23 cellular contexts compared by ENCODE assay signal in genomic region chr2:85736456-85737355, GRCh38. TPM values are rescaled to one million over a fixed set of nuclear protein-coding genes. Genes with fewer than 3 reads are reported as not detected.
DNase-seq lines count a peak whose midpoint lies in the region; ATAC-seq and TF ChIP-seq lines count a peak whose summit lies in the region.
"Had no signal": no experiment of that assay in that cellular context is flagged by ENCODE, and none has a peak within 500 bp of the region (broad histone marks: within the 10 kb centered on the region; RNA-seq: fewer than 3 reads in every experiment).

No MANE protein-coding gene starts in this region.

- H3K4me2 ChIP-seq in fibroblast of lung (ENCODE audit: extremely low read depth, insufficient read depth, low read length): no peak overlapping the region

- H3K27ac ChIP-seq in RWPE1 (peak overlapping the region; percentile 40), fibroblast of lung (ENCODE audit: insufficient read depth, low read length) (peak overlapping the region; percentile 66), gastrocnemius medialis (peak overlapping the region; percentile 94 to 98 (median 97))
- H3K27ac ChIP-seq in CD8-positive, alpha-beta T cell (ENCODE audit: low read depth, low read length): no peak overlapping the region
- H3K27ac ChIP-seq: foreskin keratinocyte had no signal

- TF ChIP-seq CTCF in AG10803 (conservative IDR thresholded peaks at IDR 0.05; ENCODE audit: low read length) (no peak), RWPE1 (conservative IDR thresholded peaks at IDR 0.05; ENCODE audit: low read depth) (no peak), fibroblast of lung (conservative IDR thresholded peaks at IDR 0.05 in 1 of 2, IDR thresholded peaks at IDR 0.05 in 1 of 2; ENCODE audit: low read depth in 1 of 2, low read length in 2 of 2) (no peak), gastrocnemius medialis (IDR thresholded peaks at IDR 0.05 in 4 of 5, conservative IDR thresholded peaks at IDR 0.05 in 1 of 5) (no peak), lower leg skin (IDR thresholded peaks at IDR 0.05) (no peak)
- no peak for TF ChIP-seq CTCF in CD8-positive, alpha-beta T cell (IDR thresholded peaks at IDR 0.05)

- H3K4me1 Mint-ChIP-seq in CD8-positive, alpha-beta T cell (ENCODE audit: low read depth): no peaks in the 10 kb centered on the region
- H3K4me1 Mint-ChIP-seq: activated naive CD8-positive, alpha-beta T cell treated with anti-CD3 and anti-CD28 coated beads, Interleukin-2, amount 50 U/mL, for 24 hours; activated T-helper 17 cell treated with anti-CD3 and anti-CD28 coated beads, Interleukin-2, amount 50 U/mL, for 72 hours; stimulated activated naive B cell treated with anti-CD40 and anti-IgM and Interleukin-4, amounts not matched to agents 10 μg/mL and 1 μg/mL and 100 μg/mL, for 72 hours had no signal

- no peaks in the 10 kb centered on the region for H3K27me3 ChIP-seq in fibroblast of lung (ENCODE audit: control insufficient read depth, insufficient read depth, low read length)
- H3K27me3 ChIP-seq in gastrocnemius medialis: no peaks in the 10 kb centered on the region
- no peaks in the 10 kb centered on the region for H3K27me3 ChIP-seq in CD8-positive, alpha-beta T cell (ENCODE audit: insufficient read depth, low read length)
- H3K27me3 ChIP-seq: left lung had no signal

- in situ Hi-C loops in gastrocnemius medialis (cut with MboI; ENCODE audit: low sequenced_read_pairs in 4 of 4): no loop called here

- H3K4me3 Mint-ChIP-seq in CD8-positive, alpha-beta T cell: no peak overlapping the region
- H3K4me3 Mint-ChIP-seq: activated naive CD8-positive, alpha-beta T cell treated with anti-CD3 and anti-CD28 coated beads, Interleukin-2, amount 50 U/mL, for 24 hours; activated T-helper 17 cell treated with anti-CD3 and anti-CD28 coated beads, Interleukin-2, amount 50 U/mL, for 72 hours; effector memory CD8-positive, alpha-beta T cell; stimulated activated naive B cell treated with anti-CD40 and anti-IgM and Interleukin-4, amounts not matched to agents 10 μg/mL and 1 μg/mL and 100 μg/mL, for 72 hours had no signal

- H3K79me2 ChIP-seq in fibroblast of lung (ENCODE audit: control insufficient read depth, insufficient read depth, low read length): no peaks in the 10 kb centered on the region
- H3K79me2 ChIP-seq: parathyroid adenoma had no signal

- no peak overlapping the region for H3K4me3 ChIP-seq in AG10803 (ENCODE audit: low read length)
- no peak overlapping the region for H3K4me3 ChIP-seq in fibroblast of lung (replicated peaks in 1 of 4; ENCODE audit: control extremely low read depth in 1 of 4, insufficient read depth in 1 of 4, low read depth in 3 of 4, low read length in 4 of 4)
- H3K4me3 ChIP-seq in gastrocnemius medialis: no peak overlapping the region
- H3K4me3 ChIP-seq in CD8-positive, alpha-beta T cell (ENCODE audit: low read depth, low read length): no peak overlapping the region
- H3K4me3 ChIP-seq in lower leg skin (ENCODE audit: low read depth, poor library complexity, severe bottlenecking): no peak overlapping the region
- H3K4me3 ChIP-seq: left lung had no signal

- 51 to 66% methylated on average over 7 of the region's 7 CpGs for WGBS in lower leg skin, 2 donors

- H3K9ac ChIP-seq in fibroblast of lung (ENCODE audit: insufficient read depth, low read length): no peak overlapping the region
- H3K9ac ChIP-seq: parathyroid adenoma had no signal

- no peaks in the 10 kb centered on the region for H4K20me1 ChIP-seq in fibroblast of lung (ENCODE audit: control insufficient read depth, extremely low read depth, insufficient read depth, low read length)

- no peak overlapping the region for H2AFZ ChIP-seq in fibroblast of lung (ENCODE audit: low read length)
- H2AFZ ChIP-seq: parathyroid adenoma had no signal

- H3K27ac Mint-ChIP-seq in CD8-positive, alpha-beta T cell: no peak overlapping the region
- H3K27ac Mint-ChIP-seq: activated naive CD8-positive, alpha-beta T cell treated with anti-CD3 and anti-CD28 coated beads, Interleukin-2, amount 50 U/mL, for 24 hours; activated T-helper 17 cell treated with anti-CD3 and anti-CD28 coated beads, Interleukin-2, amount 50 U/mL, for 72 hours; effector memory CD8-positive, alpha-beta T cell; stimulated activated naive B cell treated with anti-CD40 and anti-IgM and Interleukin-4, amounts not matched to agents 10 μg/mL and 1 μg/mL and 100 μg/mL, for 72 hours had no signal

- H3K36me3 Mint-ChIP-seq in CD8-positive, alpha-beta T cell: no peaks in the 10 kb centered on the region
- H3K36me3 Mint-ChIP-seq: stimulated activated naive B cell treated with anti-CD40 and anti-IgM and Interleukin-4, amounts not matched to agents 10 μg/mL and 1 μg/mL and 100 μg/mL, for 72 hours had no signal

- CTCF ChIA-PET in RWPE1 (lab: Yijun Ruan, JAX): no interaction called here
- CTCF ChIA-PET in CD8-positive, alpha-beta T cell (lab: Charles Lee): interaction anchor here (1.6 to 2.3 kb wide), 3 partner anchors 8 to 78 kb away, joined by 3 to 6 read pairs (median 5); no protein-coding TSS in a partner anchor

- intact Hi-C loops in gastrocnemius medialis (cut with DNase I; ENCODE audit: low total_unique reads): no loop called here
- intact Hi-C loops in CD8-positive, alpha-beta T cell (cut with DNase I, micrococcal nuclease): no loop called here
- intact Hi-C loops in lower leg skin (cut with DNase I; ENCODE audit: low total_unique reads): no loop called here

- H3K9me3 Mint-ChIP-seq in CD8-positive, alpha-beta T cell: no peaks in the 10 kb centered on the region
- H3K9me3 Mint-ChIP-seq: activated naive CD8-positive, alpha-beta T cell treated with anti-CD3 and anti-CD28 coated beads, Interleukin-2, amount 50 U/mL, for 24 hours; activated T-helper 17 cell treated with anti-CD3 and anti-CD28 coated beads, Interleukin-2, amount 50 U/mL, for 72 hours; effector memory CD8-positive, alpha-beta T cell; stimulated activated naive B cell treated with anti-CD40 and anti-IgM and Interleukin-4, amounts not matched to agents 10 μg/mL and 1 μg/mL and 100 μg/mL, for 72 hours had no signal

- DNase-seq in AG10803 (ENCODE audit: low read depth) (peak; percentile 65), RWPE1 (ENCODE audit: low spot score) (no peak), fibroblast of lung (ENCODE audit: low read depth in 2 of 2) (no peak), gastrocnemius medialis (no peak), HT-29 (ENCODE audit: low spot score) (no peak), lower leg skin (ENCODE audit: low spot score in 2 of 2) (no peak)
- no peak for DNase-seq in CD8-positive, alpha-beta T cell
- DNase-seq: activated CD4-positive, CD25-positive, alpha-beta regulatory T cell treated with anti-CD3 and anti-CD28 coated beads, Interleukin-2, amount 50 U/mL, for 72 hours; activated naive CD8-positive, alpha-beta T cell treated with anti-CD3 and anti-CD28 coated beads, Interleukin-2, amount 50 U/mL, for 24 hours; cerebellar nuclear complex; COR-L47; effector memory CD8-positive, alpha-beta T cell; left lung; NCI-H1436 treated with DMSO at 0.1 percent for 48 hours; NCI-H2227 treated with DMSO at 0.1 percent for 48 hours; SHP77; stimulated activated naive B cell treated with anti-CD40 and anti-IgM and Interleukin-4, amounts not matched to agents 10 μg/mL and 1 μg/mL and 100 μg/mL, for 72 hours; T-helper 2 cell had no signal

- TF ChIP-seq POLR2A in gastrocnemius medialis (IDR thresholded peaks at IDR 0.05): no peak
- no peak for TF ChIP-seq POLR2A in lower leg skin (IDR thresholded peaks at IDR 0.05)

- POLR2A ChIA-PET in RWPE1 (lab: Yijun Ruan, JAX; ENCODE audit: low non-redundant PET): no interaction called here
- POLR2A ChIA-PET in CD8-positive, alpha-beta T cell (lab: Charles Lee): no interaction called here

- H3K27me3 Mint-ChIP-seq in CD8-positive, alpha-beta T cell (ENCODE audit: low read depth): peaks cover 8% of the 10 kb centered on the region

- ATAC-seq in gastrocnemius medialis (no peak), HG03045 (IDR thresholded peaks at IDR 0.05; ENCODE audit: unreplicated experiment) (no peak)
- no peak for ATAC-seq in CD8-positive, alpha-beta T cell
- ATAC-seq: activated naive CD8-positive, alpha-beta T cell treated with anti-CD3 and anti-CD28 coated beads, Interleukin-2, amount 50 U/mL, for 24 hours; activated T-helper 17 cell treated with anti-CD3 and anti-CD28 coated beads, Interleukin-2, amount 50 U/mL, for 72 hours; effector memory CD8-positive, alpha-beta T cell; stimulated activated naive B cell treated with anti-CD40 and anti-IgM and Interleukin-4, amounts not matched to agents 10 μg/mL and 1 μg/mL and 100 μg/mL, for 72 hours had no signal

- no peaks in the 10 kb centered on the region for H3K36me3 ChIP-seq in fibroblast of lung (ENCODE audit: control insufficient read depth, insufficient read depth, low read length)
- no peaks in the 10 kb centered on the region for H3K36me3 ChIP-seq in gastrocnemius medialis
- no peaks in the 10 kb centered on the region for H3K36me3 ChIP-seq in CD8-positive, alpha-beta T cell (ENCODE audit: insufficient read depth, low read length)
- H3K36me3 ChIP-seq: left lung had no signal

- H3K4me1 ChIP-seq in fibroblast of lung (ENCODE audit: control insufficient read depth, extremely low read depth, insufficient read depth, low read length): peaks cover 25% of the 10 kb centered on the region
- H3K4me1 ChIP-seq in gastrocnemius medialis: peaks cover 77 to 78% of the 10 kb centered on the region in 2 donors
- H3K4me1 ChIP-seq in CD8-positive, alpha-beta T cell (ENCODE audit: insufficient read depth, low read length): no peaks in the 10 kb centered on the region
- H3K4me1 ChIP-seq: foreskin keratinocyte had no signal

- H3K9me3 ChIP-seq in fibroblast of lung (ENCODE audit: control insufficient read depth, insufficient read depth, low read depth, low read length) (no peaks in the 10 kb centered on the region), gastrocnemius medialis (no peaks in the 10 kb centered on the region)
- H3K9me3 ChIP-seq in CD8-positive, alpha-beta T cell (ENCODE audit: low read length): no peaks in the 10 kb centered on the region
- H3K9me3 ChIP-seq: left lung had no signal

RNA-seq across cellular contexts. Expression of gene ATOH8, which starts 17.1 kb away (rescaled TPM):
- total RNA-seq in fibroblast of lung (19.0 and 19.2 TPM in 2 replicates), gastrocnemius medialis (100 to 1,000 TPM; 122 to 266 (median 150) TPM), lower leg skin (10 to 100 TPM; 27.3 to 79.8 (median 33.7) TPM)
- 5.6 and 7.1 TPM in 2 replicates for polyA plus RNA-seq in fibroblast of lung
- polyA plus RNA-seq in fibroblast of lung (2012): 11.7 and 17.4 TPM in 2 replicates
- polyA minus RNA-seq in fibroblast of lung (ENCODE audit: low replicate concordance): 12.8 and 15.6 TPM in 2 replicates
- total RNA-seq in CD8-positive, alpha-beta T cell: under 1 TPM; 0.22 to 0.39 TPM
- total RNA-seq in HT-29 (2014; rRNA removed; shearing (Covaris generic)): 1.0 and 2.3 TPM in 2 replicates
- total RNA-seq: activated T-helper 17 cell treated with anti-CD3 and anti-CD28 coated beads, Interleukin-2, amount 50 U/mL, for 72 hours; foreskin keratinocyte had no signal
- polyA plus RNA-seq: foreskin keratinocyte had no signal

RNA-seq across cellular contexts. Expression of gene GNLY, which starts 42.5 kb away (rescaled TPM):
- under 0.01 TPM in 1 of 2 replicates, not detected in the other for total RNA-seq in fibroblast of lung
- not detected in 2 replicates for polyA plus RNA-seq in fibroblast of lung
- not detected in 2 replicates for polyA plus RNA-seq in fibroblast of lung (2012)
- not detected in 2 replicates for polyA minus RNA-seq in fibroblast of lung (ENCODE audit: low replicate concordance)
- 10 to 100 TPM in 2 of 4 donors, 1 to 10 TPM in 2; 3.6 to 36.1 (median 12.0) TPM for total RNA-seq in gastrocnemius medialis
- 10 to 100 TPM; 90.8 to 92.9 TPM for total RNA-seq in CD8-positive, alpha-beta T cell
- total RNA-seq in HT-29 (2014; rRNA removed; shearing (Covaris generic)): not detected in 2 replicates
- total RNA-seq in lower leg skin: 1 to 10 TPM in 2 of 4 donors, under 1 TPM in 1, not detected in 1; 0.42 to 3.6 (median 1.3) TPM
- total RNA-seq: foreskin keratinocyte, HT1080 had no signal
- polyA plus RNA-seq: foreskin keratinocyte had no signal
